In genomic region chr1:159006210-159006807, GRCh38 we compare ENCODE assay signal across 8 cellular contexts. TPM values are rescaled to one million over a fixed set of nuclear protein-coding genes. Genes with fewer than 3 reads are reported as not detected.
DNase-seq lines count a peak whose midpoint lies in the region; ATAC-seq and TF ChIP-seq lines count a peak whose summit lies in the region.
"Not testable (repeated sequence)": the region's sequence is repeated elsewhere in the genome, so short reads cannot be mapped to it uniquely, and the experiment has no call there.

No MANE protein-coding gene starts in this region.

- H3K36me3 ChIP-seq in BLaER1; lower lobe of right lung; neuronal stem cell (replicated peaks in 1 of 2; ENCODE audit: control insufficient read depth in 2 of 2, insufficient read depth in 2 of 2, low read length in 2 of 2): not testable (repeated sequence)

- not testable (repeated sequence) for H4K20me1 ChIP-seq in BLaER1

- not testable (repeated sequence) for H3K9ac ChIP-seq in BLaER1; neuronal stem cell (ENCODE audit: low read depth, low read length, poor library complexity)

- CTCF ChIA-PET in activated CD4-positive, alpha-beta memory T cell treated with anti-CD3 and anti-CD28 coated beads for 36 hours (lab: Charles Lee): interaction anchor here (0.8 kb wide), 1 partner anchor 70 kb away, joined by 4 read pairs; the partner anchor contains the start of gene AIM2

- not testable (repeated sequence) for H2BK12ac ChIP-seq in neuronal stem cell (ENCODE audit: low read length)

- H3K18ac ChIP-seq in neuronal stem cell (ENCODE audit: low read length): not testable (repeated sequence)

- not testable (repeated sequence) for H3K14ac ChIP-seq in neuronal stem cell (ENCODE audit: low read length)

- not testable (repeated sequence) for ATAC-seq in right cardiac atrium; lower lobe of right lung; stimulated activated naive B cell treated with anti-CD40 and anti-IgM and Interleukin-4, amounts not matched to agents 10 μg/mL and 1 μg/mL and 100 μg/mL, for 72 hours (replicated peaks)

- peak overlapping the region; percentile 70 for H2AFZ ChIP-seq in neuronal stem cell (ENCODE audit: low read length)

- H3K27ac Mint-ChIP-seq in IgD-negative memory B cell: peak overlapping the region in 2 of 3 donors; percentile 64 to 95
- peak overlapping the region; percentile 71 for H3K27ac Mint-ChIP-seq in activated CD4-positive, alpha-beta memory T cell treated with anti-CD3 and anti-CD28 coated beads for 36 hours
- peak overlapping the region; percentile 63 for H3K27ac Mint-ChIP-seq in stimulated activated naive B cell treated with anti-CD40 and anti-IgM and Interleukin-4, amounts not matched to agents 10 μg/mL and 1 μg/mL and 100 μg/mL, for 72 hours

- H2BK15ac ChIP-seq in neuronal stem cell (ENCODE audit: low read length): not testable (repeated sequence)

- H3K4me3 ChIP-seq in BLaER1; right cardiac atrium (ENCODE audit: low read length); lower lobe of right lung; neuronal stem cell (ENCODE audit: low read length in 2 of 2): not testable (repeated sequence)
- peak overlapping the region; percentile 8 for H3K4me3 ChIP-seq in coronary artery

- not testable (repeated sequence) for H3K27me3 Mint-ChIP-seq in IgD-negative memory B cell; activated CD4-positive, alpha-beta memory T cell treated with anti-CD3 and anti-CD28 coated beads for 36 hours; stimulated activated naive B cell treated with anti-CD40 and anti-IgM and Interleukin-4, amounts not matched to agents 10 μg/mL and 1 μg/mL and 100 μg/mL, for 72 hours

- peak overlapping the region; percentile 32 to 87 (median 62) for H3K4me3 Mint-ChIP-seq in IgD-negative memory B cell
- H3K4me3 Mint-ChIP-seq in activated CD4-positive, alpha-beta memory T cell treated with anti-CD3 and anti-CD28 coated beads for 36 hours: not testable (repeated sequence)
- peak overlapping the region in 1 of 2 donors; percentile 1 for H3K4me3 Mint-ChIP-seq in stimulated activated naive B cell treated with anti-CD40 and anti-IgM and Interleukin-4, amounts not matched to agents 10 μg/mL and 1 μg/mL and 100 μg/mL, for 72 hours

- intact Hi-C loops in activated CD4-positive, alpha-beta memory T cell treated with anti-CD3 and anti-CD28 coated beads for 36 hours (cut with micrococcal nuclease); right cardiac atrium (cut with DNase I); lower lobe of right lung (cut with DNase I): not testable (repeated sequence)

- TF ChIP-seq CTCF in coronary artery (IDR thresholded peaks at IDR 0.05); lower lobe of right lung (IDR thresholded peaks at IDR 0.05): not testable (repeated sequence)

- not testable (repeated sequence) for DNase-seq in activated CD4-positive, alpha-beta memory T cell treated with anti-CD3 and anti-CD28 coated beads for 36 hours; coronary artery (ENCODE audit: low spot score); right cardiac atrium; lower lobe of right lung; neuronal stem cell (ENCODE audit: low spot score); stimulated activated naive B cell treated with anti-CD40 and anti-IgM and Interleukin-4, amounts not matched to agents 10 μg/mL and 1 μg/mL and 100 μg/mL, for 72 hours

- not testable (repeated sequence) for H3K36me3 Mint-ChIP-seq in IgD-negative memory B cell; stimulated activated naive B cell treated with anti-CD40 and anti-IgM and Interleukin-4, amounts not matched to agents 10 μg/mL and 1 μg/mL and 100 μg/mL, for 72 hours
- H3K36me3 Mint-ChIP-seq in activated CD4-positive, alpha-beta memory T cell treated with anti-CD3 and anti-CD28 coated beads for 36 hours: peaks cover 41% of the 10 kb centered on the region

- 0 out of 2 replicates have a peak overlapping the region, but pooled peaks have one; percentile 28 for H3K27ac ChIP-seq in BLaER1
- H3K27ac ChIP-seq in coronary artery: peak overlapping the region in 1 of 2 donors; percentile 70
- peak overlapping the region; percentile 57 for H3K27ac ChIP-seq in right cardiac atrium (ENCODE audit: low read length)
- H3K27ac ChIP-seq in lower lobe of right lung: peak overlapping the region; percentile 32
- not testable (repeated sequence) for H3K27ac ChIP-seq in neuronal stem cell (replicated peaks; ENCODE audit: low read length)

- peaks cover 31 to 42% (median 40%) of the 10 kb centered on the region in 3 donors for H3K4me1 Mint-ChIP-seq in IgD-negative memory B cell
- peaks cover 46% of the 10 kb centered on the region for H3K4me1 Mint-ChIP-seq in activated CD4-positive, alpha-beta memory T cell treated with anti-CD3 and anti-CD28 coated beads for 36 hours (ENCODE audit: low read depth)
- peaks cover 27 to 45% of the 10 kb centered on the region in 2 donors for H3K4me1 Mint-ChIP-seq in stimulated activated naive B cell treated with anti-CD40 and anti-IgM and Interleukin-4, amounts not matched to agents 10 μg/mL and 1 μg/mL and 100 μg/mL, for 72 hours

- peaks cover 26% of the 10 kb centered on the region for H3K4me1 ChIP-seq in BLaER1
- H3K4me1 ChIP-seq in right cardiac atrium (ENCODE audit: control insufficient read depth, insufficient read depth, low read length): not testable (repeated sequence)
- H3K4me1 ChIP-seq in lower lobe of right lung: peaks cover 48% of the 10 kb centered on the region
- peaks cover 10 to 12% of the 10 kb centered on the region in 2 donors for H3K4me1 ChIP-seq in neuronal stem cell (ENCODE audit: control insufficient read depth in 2 of 2, insufficient read depth in 1 of 2, low read depth in 1 of 2, low read length in 2 of 2)

- H3K4me2 ChIP-seq in BLaER1: peak overlapping the region; percentile 60
- not testable (repeated sequence) for H3K4me2 ChIP-seq in neuronal stem cell (ENCODE audit: insufficient read depth, low read length, poor library complexity, severe bottlenecking)

- not testable (repeated sequence) for H2BK120ac ChIP-seq in neuronal stem cell (ENCODE audit: low read depth, low read length)

- H4K91ac ChIP-seq in neuronal stem cell (ENCODE audit: low read depth, low read length, poor library complexity): not testable (repeated sequence)

- H2AK5ac ChIP-seq in neuronal stem cell (ENCODE audit: low read depth, low read length): not testable (repeated sequence)

- not testable (repeated sequence) for H3K23ac ChIP-seq in neuronal stem cell (ENCODE audit: low read depth, low read length, poor library complexity)

- WGBS in right cardiac atrium: 66% methylated on average over 11 of the region's 11 CpGs
- no CpG with 5 or more reads among the region's 11 CpGs for WGBS in neuronal stem cell (ENCODE audit: extremely low coverage in 2 of 2, insufficient read length in 2 of 2, insufficient replicate concordance in 1 of 2), 2 donors

- not testable (repeated sequence) for H3K4ac ChIP-seq in neuronal stem cell (ENCODE audit: low read length)

- H2BK5ac ChIP-seq in neuronal stem cell (ENCODE audit: low read length): not testable (repeated sequence)

- H3K27me3 ChIP-seq in BLaER1; right cardiac atrium (ENCODE audit: control insufficient read depth, insufficient read depth); lower lobe of right lung (ENCODE audit: low read depth); neuronal stem cell (ENCODE audit: control insufficient read depth in 3 of 3, insufficient read depth in 3 of 3, low read depth in 1 of 3, low read length in 3 of 3): not testable (repeated sequence)

- POLR2A ChIA-PET in activated CD4-positive, alpha-beta memory T cell treated with anti-CD3 and anti-CD28 coated beads for 36 hours (lab: Charles Lee): interaction anchor here (1.6 kb wide), 1 partner anchor 71 kb away, joined by 8 read pairs; the partner anchor contains the start of gene AIM2

- H3K9me3 ChIP-seq in BLaER1; right cardiac atrium (ENCODE audit: control insufficient read depth, low read length); lower lobe of right lung; neuronal stem cell (replicated peaks in 1 of 2; ENCODE audit: control insufficient read depth in 2 of 2, insufficient read depth in 1 of 2, low read depth in 1 of 2, low read length in 2 of 2): not testable (repeated sequence)

- not testable (repeated sequence) for H4K8ac ChIP-seq in neuronal stem cell (ENCODE audit: low read depth, low read length)

- H3K9me3 Mint-ChIP-seq in IgD-negative memory B cell; activated CD4-positive, alpha-beta memory T cell treated with anti-CD3 and anti-CD28 coated beads for 36 hours; stimulated activated naive B cell treated with anti-CD40 and anti-IgM and Interleukin-4, amounts not matched to agents 10 μg/mL and 1 μg/mL and 100 μg/mL, for 72 hours: not testable (repeated sequence)

- H3K79me1 ChIP-seq in neuronal stem cell (ENCODE audit: low read depth, low read length): not testable (repeated sequence)

RNA-seq across cellular contexts. Expression of gene IFI16, which starts 3.4 kb away (rescaled TPM):
- polyA plus RNA-seq in IgD-negative memory B cell: 213 TPM
- 100 to 1,000 TPM; 215 to 220 TPM for total RNA-seq in activated CD4-positive, alpha-beta memory T cell treated with anti-CD3 and anti-CD28 coated beads for 36 hours
- total RNA-seq in right cardiac atrium: 10 to 100 TPM; 29.5 to 43.1 (median 34.1) TPM
- polyA plus RNA-seq in right cardiac atrium: 34.1 TPM
- total RNA-seq in lower lobe of right lung: 102 TPM
- polyA plus RNA-seq in neuronal stem cell (2013, experiment 1 of 2): 7.6 TPM
- polyA plus RNA-seq in neuronal stem cell (2013, experiment 2 of 2): 8.2 TPM
